Comparison of ENCODE assay signal across 8 cellular contexts in the genomic region with DNA sequence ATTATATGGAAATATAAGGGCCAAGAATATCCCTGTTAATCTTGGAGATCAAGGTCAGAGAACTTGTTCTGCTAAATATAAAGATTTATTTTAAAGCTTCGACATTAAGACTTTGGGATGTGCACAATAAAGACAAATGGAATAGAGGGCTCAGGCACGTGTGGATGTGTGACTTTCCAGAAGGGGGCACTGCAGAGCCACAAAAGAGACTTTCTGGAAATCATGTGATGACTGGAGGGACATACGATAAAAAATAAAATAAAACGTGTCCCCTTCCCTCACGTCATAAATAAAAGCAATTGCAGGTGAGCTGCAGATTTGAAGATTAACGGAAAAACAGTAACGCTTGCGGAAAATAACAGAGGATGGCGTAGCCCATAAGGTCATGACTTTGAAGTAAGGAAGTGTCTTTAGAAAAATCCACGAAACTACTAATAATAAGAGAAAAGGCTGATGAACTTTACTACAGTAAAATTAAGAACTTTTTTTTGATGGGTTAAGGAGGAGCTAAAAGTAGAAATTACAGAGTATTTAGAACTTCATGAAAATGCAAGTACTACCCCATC. TPM values are rescaled to one million over a fixed set of nuclear protein-coding genes. Genes with fewer than 3 reads are reported as not detected.
DNase-seq lines count a peak whose midpoint lies in the region; ATAC-seq, FAIRE-seq and TF ChIP-seq lines count a peak whose summit lies in the region.

No MANE protein-coding gene starts in this region.

- no peaks in the 10 kb centered on the region for H3K27me3 ChIP-seq in mammary epithelial cell (ENCODE audit: insufficient read depth, low read length)
- H3K27me3 ChIP-seq in lower lobe of right lung (ENCODE audit: low read depth), result no peaks in the 10 kb centered on the region

- no peaks in the 10 kb centered on the region for H3K9me3 ChIP-seq in HEK293 (ENCODE audit: control insufficient read depth, insufficient read depth, low read depth, low read length)
- H3K9me3 ChIP-seq in mammary epithelial cell (replicated peaks; ENCODE audit: insufficient read depth, low read length), result no peaks in the 10 kb centered on the region
- no peaks in the 10 kb centered on the region for H3K9me3 ChIP-seq in lower lobe of right lung

- H3K4me1 ChIP-seq in HEK293 (ENCODE audit: control insufficient read depth, insufficient read depth, low read length) (no peaks in the 10 kb centered on the region), mammary epithelial cell (ENCODE audit: insufficient read depth, low read length) (no peaks in the 10 kb centered on the region), lower lobe of right lung (no peaks in the 10 kb centered on the region)

- H3K4me3 ChIP-seq in HEK293 (ENCODE audit: low read depth, low read length) (no peak overlapping the region), mammary epithelial cell (replicated peaks in 1 of 3; ENCODE audit: insufficient read depth in 1 of 3, low read depth in 2 of 3, low read length in 3 of 3) (no peak overlapping the region), lower lobe of right lung (no peak overlapping the region)

- no peaks in the 10 kb centered on the region for H4K20me1 ChIP-seq in mammary epithelial cell (ENCODE audit: insufficient read depth, low read length)

- BruUV-seq in mammary epithelial cell (replicated peaks; lab: Mats Ljungman, UMichigan), result no TSS peak

- intact Hi-C loops in mammary epithelial cell (cut with micrococcal nuclease), result loop anchor here (1.0 to 10.0 kb wide), 3 partner anchors 17 to 640 kb away; no protein-coding TSS in a partner anchor
- intact Hi-C loops in lower lobe of right lung (cut with DNase I), result no loop called here

- 60% methylated on average over 10 of the region's 10 CpGs for WGBS in mammary epithelial cell (ENCODE audit: low coverage, missing lambda C conversion rate)

- CTCF ChIA-PET in HEK293 (lab: Yijun Ruan, JAX) (interaction anchor here (0.5 to 6.7 kb wide), 26 partner anchors 9 to 688 kb away, joined by 3 to 94 read pairs (median 4); a partner anchor contains a TSS), mammary epithelial cell (lab: Charles Lee; ENCODE audit: low non-redundant PET) (no interaction called here)

- H3K4me2 ChIP-seq in mammary epithelial cell (ENCODE audit: insufficient read depth, low read depth, low read length), result no peak overlapping the region

- H3K9ac ChIP-seq in mammary epithelial cell (ENCODE audit: insufficient read depth, low read length), result no peak overlapping the region

- DNase-seq in T-helper 2 cell (peak in 4 of 5 experiments; percentile 22 to 62 (median 34)), mammary epithelial cell (no peak), lower lobe of right lung (no peak), GM12892 (ENCODE audit: insufficient read length) (no peak)
- DNase-seq in stimulated activated naive CD8-positive, alpha-beta T cell treated with anti-CD3 and anti-CD28 coated beads, Interleukin-15, Interleukin-2, amounts not matched to agents 100 U/mL and 50 U/mL, for 24 hours, result peak; percentile 62

- no peaks in the 10 kb centered on the region for H3K79me2 ChIP-seq in mammary epithelial cell (ENCODE audit: insufficient read depth, low read length)

- ATAC-seq in lower lobe of right lung (peak; percentile 54 to 64), HG03460 (IDR thresholded peaks at IDR 0.05; ENCODE audit: unreplicated experiment) (no peak)
- ATAC-seq in stimulated activated naive CD8-positive, alpha-beta T cell treated with anti-CD3 and anti-CD28 coated beads, Interleukin-15, Interleukin-2, amounts not matched to agents 100 U/mL and 50 U/mL, for 24 hours, result no peak

- H3K36me3 ChIP-seq in HEK293 (ENCODE audit: control insufficient read depth in 2 of 2, insufficient read depth in 1 of 2, low read length in 2 of 2), result no peaks in the 10 kb centered on the region
- H3K36me3 ChIP-seq in mammary epithelial cell (ENCODE audit: insufficient read depth, low read length), result no peaks in the 10 kb centered on the region
- no peaks in the 10 kb centered on the region for H3K36me3 ChIP-seq in lower lobe of right lung

- FAIRE-seq in GM12892 (lab: Jason Lieb, UNC), result no peak

- H3K27ac ChIP-seq in C4-2B (no peak overlapping the region), HEK293 (ENCODE audit: extremely low read depth, low read depth, low read length) (no peak overlapping the region), mammary epithelial cell (ENCODE audit: insufficient read depth, low read depth, low read length) (no peak overlapping the region), lower lobe of right lung (no peak overlapping the region)

- dilution Hi-C loops in mammary epithelial cell (cut with HindIII; ENCODE audit: low sequenced_read_pairs), result no loop called here

- in situ Hi-C loops in mammary epithelial cell (cut with MboI; ENCODE audit: low sequenced_read_pairs in 2 of 2), result no loop called here

- H2AFZ ChIP-seq in mammary epithelial cell (ENCODE audit: low read depth, low read length), result no peak overlapping the region

- POLR2A ChIA-PET in HEK293 (lab: Yijun Ruan, JAX), result no interaction called here

- TF ChIP-seq CTCF in C4-2B (conservative IDR thresholded peaks at IDR 0.05) (peak; percentile 73), HEK293 (tag by site-specific recombination; IDR thresholded peaks at IDR 0.05) (no peak), mammary epithelial cell (conservative IDR thresholded peaks at IDR 0.05 in 1 of 2, IDR thresholded peaks at IDR 0.05 in 1 of 2; ENCODE audit: extremely low read depth in 1 of 2, insufficient read depth in 1 of 2, low read depth in 1 of 2, low read length in 2 of 2) (peak; percentile 39 to 52), lower lobe of right lung (IDR thresholded peaks at IDR 0.05) (peak; percentile 72)

- TF ChIP-seq POLR2A in GM12892 (IDR thresholded peaks at IDR 0.05; ENCODE audit: low read depth, low read length), result no peak

TF ChIP-seq in HEK293, 187 proteins besides CTCF, POLR2A, EP300 and RAD21:
- TF ChIP-seq ZNF654 (tag by site-specific recombination; IDR thresholded peaks at IDR 0.05; ENCODE audit: low read depth), result peak; percentile 79
- TF ChIP-seq MZF1 (tag by site-specific recombination; IDR thresholded peaks at IDR 0.05; ENCODE audit: borderline replicate concordance), result no peak
- TF ChIP-seq, protein P1, sequence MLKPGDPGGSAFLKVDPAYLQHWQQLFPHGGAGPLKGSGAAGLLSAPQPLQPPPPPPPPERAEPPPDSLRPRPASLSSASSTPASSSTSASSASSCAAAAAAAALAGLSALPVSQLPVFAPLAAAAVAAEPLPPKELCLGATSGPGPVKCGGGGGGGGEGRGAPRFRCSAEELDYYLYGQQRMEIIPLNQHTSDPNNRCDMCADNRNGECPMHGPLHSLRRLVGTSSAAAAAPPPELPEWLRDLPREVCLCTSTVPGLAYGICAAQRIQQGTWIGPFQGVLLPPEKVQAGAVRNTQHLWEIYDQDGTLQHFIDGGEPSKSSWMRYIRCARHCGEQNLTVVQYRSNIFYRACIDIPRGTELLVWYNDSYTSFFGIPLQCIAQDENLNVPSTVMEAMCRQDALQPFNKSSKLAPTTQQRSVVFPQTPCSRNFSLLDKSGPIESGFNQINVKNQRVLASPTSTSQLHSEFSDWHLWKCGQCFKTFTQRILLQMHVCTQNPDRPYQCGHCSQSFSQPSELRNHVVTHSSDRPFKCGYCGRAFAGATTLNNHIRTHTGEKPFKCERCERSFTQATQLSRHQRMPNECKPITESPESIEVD (tag by site-specific recombination; IDR thresholded peaks at IDR 0.05), result no peak
- TF ChIP-seq, protein P2, sequence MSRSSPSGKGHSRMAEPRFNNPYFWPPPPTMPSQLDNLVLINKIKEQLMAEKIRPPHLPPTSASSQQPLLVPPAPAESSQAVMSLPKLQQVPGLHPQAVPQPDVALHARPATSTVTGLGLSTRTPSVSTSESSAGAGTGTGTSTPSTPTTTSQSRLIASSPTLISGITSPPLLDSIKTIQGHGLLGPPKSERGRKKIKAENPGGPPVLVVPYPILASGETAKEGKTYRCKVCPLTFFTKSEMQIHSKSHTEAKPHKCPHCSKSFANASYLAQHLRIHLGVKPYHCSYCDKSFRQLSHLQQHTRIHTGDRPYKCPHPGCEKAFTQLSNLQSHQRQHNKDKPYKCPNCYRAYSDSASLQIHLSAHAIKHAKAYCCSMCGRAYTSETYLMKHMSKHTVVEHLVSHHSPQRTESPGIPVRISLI (tag by site-specific recombination; IDR thresholded peaks at IDR 0.05), result no peak
- TF ChIP-seq ZNF211 (tag by site-specific recombination; IDR thresholded peaks at IDR 0.05; ENCODE audit: low read depth), result no peak
- no peak for TF ChIP-seq ZNF837 (tag by site-specific recombination; IDR thresholded peaks at IDR 0.05)
- no peak for TF ChIP-seq ZNF354C (tag by site-specific recombination; IDR thresholded peaks at IDR 0.05; ENCODE audit: borderline replicate concordance, low read depth)
- TF ChIP-seq, protein P3, sequence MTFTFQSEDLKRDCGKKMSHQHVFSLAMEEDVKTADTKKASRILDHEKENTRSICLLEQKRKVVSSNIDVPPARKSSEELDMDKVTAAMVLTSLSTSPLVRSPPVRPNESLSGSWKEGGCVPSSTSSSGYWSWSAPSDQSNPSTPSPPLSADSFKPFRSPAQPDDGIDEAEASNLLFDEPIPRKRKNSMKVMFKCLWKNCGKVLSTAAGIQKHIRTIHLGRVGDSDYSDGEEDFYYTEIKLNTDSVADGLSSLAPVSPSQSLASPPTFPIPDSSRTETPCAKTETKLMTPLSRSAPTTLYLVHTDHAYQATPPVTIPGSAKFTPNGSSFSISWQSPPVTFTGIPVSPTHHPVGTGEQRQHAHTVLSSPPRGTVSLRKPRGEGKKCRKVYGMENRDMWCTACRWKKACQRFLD (tag by site-specific recombination; IDR thresholded peaks at IDR 0.05), result no peak
- TF ChIP-seq ZNF664 (tag by site-specific recombination; IDR thresholded peaks at IDR 0.05), result 0 out of 2 replicates have a peak, but pooled peaks have one; percentile 29

RNA-seq across cellular contexts. Expression of a gene that starts 9.4 kb away (rescaled TPM):
- 10 to 100 TPM; 11.8 to 24.2 TPM for total RNA-seq in mammary epithelial cell
- 4.0 TPM for polyA plus RNA-seq in mammary epithelial cell
- 4.9 TPM for polyA minus RNA-seq in mammary epithelial cell
- total RNA-seq in lower lobe of right lung, result 56.4 TPM
- 16.5 TPM for polyA plus RNA-seq in GM12892 (2012; ENCODE audit: missing spikeins)

RNA-seq across cellular contexts. Expression of a gene that starts 41.2 kb away (rescaled TPM):
- total RNA-seq in mammary epithelial cell (10 to 100 TPM; 13.2 to 22.0 TPM), lower lobe of right lung (24.9 TPM)
- 10.4 TPM for polyA plus RNA-seq in mammary epithelial cell
- 10.4 TPM for polyA minus RNA-seq in mammary epithelial cell
- 0.08 TPM for polyA plus RNA-seq in GM12892 (2012; ENCODE audit: missing spikeins)

RNA-seq across cellular contexts. Expression of a gene that starts 55.6 kb away (rescaled TPM):
- total RNA-seq in mammary epithelial cell (10 to 100 TPM; 54.5 to 86.5 TPM), lower lobe of right lung (54.4 TPM)
- 61.6 TPM for polyA plus RNA-seq in mammary epithelial cell
- 59.7 TPM for polyA minus RNA-seq in mammary epithelial cell
- polyA plus RNA-seq in GM12892 (2012; ENCODE audit: missing spikeins), result 12.2 TPM

Comparison
In these comparisons a context has a peak if more than half of its experiments do, and no peak if none do; other contexts are left out.
1. DNase-seq: peak in T-helper 2 cell (4 of 5) and stimulated activated naive CD8-positive, alpha-beta T cell treated with anti-CD3 and anti-CD28 coated beads, Interleukin-15, Interleukin-2, amounts not matched to agents 100 U/mL and 50 U/mL, for 24 hours (single experiment); none in mammary epithelial cell (single experiment), lower lobe of right lung (single experiment) and GM12892 (single experiment).
2. ATAC-seq: peak in lower lobe of right lung (2 of 2); none in stimulated activated naive CD8-positive, alpha-beta T cell treated with anti-CD3 and anti-CD28 coated beads, Interleukin-15, Interleukin-2, amounts not matched to agents 100 U/mL and 50 U/mL, for 24 hours (single experiment) and HG03460 (single experiment).